ENCODE assay signal across 18 cellular contexts in the genomic region with DNA sequence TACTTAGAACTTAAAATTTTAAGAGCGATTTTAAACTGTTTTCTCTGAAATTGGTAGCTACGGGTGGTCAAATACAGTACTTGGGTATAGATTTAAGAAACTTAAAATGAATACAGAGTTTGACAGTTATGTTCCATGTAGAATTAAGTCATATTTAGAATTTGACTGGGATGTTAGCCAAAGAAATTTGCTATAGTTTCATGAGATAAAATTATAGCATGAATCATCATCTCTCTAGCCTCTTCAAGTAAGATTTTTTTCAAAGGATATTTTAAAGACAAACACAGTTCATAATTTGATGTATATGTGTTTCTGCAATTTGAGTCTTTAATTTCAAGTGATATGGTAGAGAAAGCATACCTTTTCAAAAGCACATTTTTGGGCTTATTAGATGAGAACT. TPM values are rescaled to one million over a fixed set of nuclear protein-coding genes. Genes with fewer than 3 reads are reported as not detected.
DNase-seq lines count a peak whose midpoint lies in the region; ATAC-seq and TF ChIP-seq lines count a peak whose summit lies in the region.
"Had no signal": no experiment of that assay in that cellular context is flagged by ENCODE, and none has a peak within 500 bp of the region (broad histone marks: within the 10 kb centered on the region; RNA-seq: fewer than 3 reads in every experiment).

No MANE protein-coding gene starts in this region.

- H3K4me3 Mint-ChIP-seq in activated T-cell treated with anti-CD3 and anti-CD28 coated beads, Interleukin-2, amount 50 U/mL, for 4 hours, result no peak overlapping the region
- no peak overlapping the region for H3K4me3 Mint-ChIP-seq in chondrocyte (ENCODE audit: unreplicated experiment)
- H3K4me3 Mint-ChIP-seq: CD8-positive, alpha-beta T cell had no signal

- H3K9me3 ChIP-seq in SK-N-MC (ENCODE audit: low read depth, low read length), result no peaks in the 10 kb centered on the region
- H3K9me3 ChIP-seq: BLaER1 treated with 17β-estradiol and CSF1 and Interleukin-3, amounts not matched to agents 10 nM and 100 nM had no signal

- H3K4me1 Mint-ChIP-seq in activated T-cell treated with anti-CD3 and anti-CD28 coated beads, Interleukin-2, amount 50 U/mL, for 4 hours (ENCODE audit: low read depth), result peaks cover 2% of the 10 kb centered on the region
- peaks cover 6% of the 10 kb centered on the region for H3K4me1 Mint-ChIP-seq in chondrocyte (ENCODE audit: low read depth)

- peaks cover 7% of the 10 kb centered on the region for H3K27me3 Mint-ChIP-seq in activated T-cell treated with anti-CD3 and anti-CD28 coated beads, Interleukin-2, amount 50 U/mL, for 4 hours (ENCODE audit: low read depth)
- no peaks in the 10 kb centered on the region for H3K27me3 Mint-ChIP-seq in chondrocyte (ENCODE audit: low read depth)

- no peak for DNase-seq in SK-N-MC (ENCODE audit: low read depth, low spot score)
- DNase-seq in cardiac fibroblast (ENCODE audit: low read depth in 2 of 2), result peak; percentile 47 to 50
- DNase-seq in hepatic stellate cell (ENCODE audit: low spot score), result peak; percentile 31
- DNase-seq in superior temporal gyrus (ENCODE audit: extremely low spot score), result peak; percentile 54
- DNase-seq in activated T-cell treated with anti-CD3 and anti-CD28 coated beads, Interleukin-2, amount 50 U/mL, for 4 hours, result no peak
- DNase-seq in chondrocyte (ENCODE audit: low spot score), result no peak
- no peak for DNase-seq in activated CD4-positive, alpha-beta T cell treated with anti-CD3 and anti-CD28 coated beads, Interleukin-2, amount 50 U/mL, for 1 hour
- DNase-seq: Calu3; CD8-positive, alpha-beta T cell; GF-D8; KG1; NCI-H1417; NCI-H1930; NCI-H345; NCI-H524 treated with DMSO at 0.1 percent for 48 hours; PC-9 had no signal

- H3K9me3 Mint-ChIP-seq in activated T-cell treated with anti-CD3 and anti-CD28 coated beads, Interleukin-2, amount 50 U/mL, for 4 hours, result no peaks in the 10 kb centered on the region
- no peaks in the 10 kb centered on the region for H3K9me3 Mint-ChIP-seq in chondrocyte (ENCODE audit: low read depth)
- H3K9me3 Mint-ChIP-seq: CD8-positive, alpha-beta T cell had no signal

- no peak for ATAC-seq in activated T-cell treated with anti-CD3 and anti-CD28 coated beads, Interleukin-2, amount 50 U/mL, for 4 hours
- ATAC-seq: CD8-positive, alpha-beta T cell; HepG2 had no signal

- H3K36me3 ChIP-seq in SK-N-MC (ENCODE audit: insufficient read depth, low read length), result no peaks in the 10 kb centered on the region
- H3K36me3 ChIP-seq: BLaER1 treated with 17β-estradiol and CSF1 and Interleukin-3, amounts not matched to agents 10 nM and 100 nM had no signal

- H3K36me3 Mint-ChIP-seq in activated T-cell treated with anti-CD3 and anti-CD28 coated beads, Interleukin-2, amount 50 U/mL, for 4 hours (ENCODE audit: insufficient read depth), result no peaks in the 10 kb centered on the region
- no peaks in the 10 kb centered on the region for H3K36me3 Mint-ChIP-seq in chondrocyte (ENCODE audit: low read depth)
- H3K36me3 Mint-ChIP-seq: CD8-positive, alpha-beta T cell had no signal

- H3K27ac ChIP-seq in SK-N-MC, result peak overlapping the region; percentile 50; the same call in 1 of the 2 replicates
- H3K27ac ChIP-seq: BLaER1 treated with 17β-estradiol and CSF1 and Interleukin-3, amounts not matched to agents 10 nM and 100 nM; PC-9 had no signal

- no peak overlapping the region for H3K27ac Mint-ChIP-seq in chondrocyte (ENCODE audit: unreplicated experiment)
- H3K27ac Mint-ChIP-seq: CD8-positive, alpha-beta T cell had no signal

- no peak overlapping the region for H3K9ac ChIP-seq in SK-N-MC (ENCODE audit: insufficient read length)
- H3K9ac ChIP-seq: BLaER1 treated with 17β-estradiol and CSF1 and Interleukin-3, amounts not matched to agents 10 nM and 100 nM had no signal

- H3K4me3 ChIP-seq in SK-N-MC, result no peak overlapping the region
- no peak overlapping the region for H3K4me3 ChIP-seq in cardiac fibroblast (replicated peaks in 1 of 2; ENCODE audit: low read depth in 2 of 2, low read length in 2 of 2)
- H3K4me3 ChIP-seq: BLaER1 treated with 17β-estradiol and CSF1 and Interleukin-3, amounts not matched to agents 10 nM and 100 nM; PC-9 had no signal

- TF ChIP-seq CTCF in cardiac fibroblast (IDR thresholded peaks at IDR 0.05; ENCODE audit: low read depth, low read length), result no peak
- TF ChIP-seq CTCF in chondrocyte (IDR thresholded peaks at IDR 0.05), result no peak

RNA-seq across cellular contexts. Expression of a gene that starts 41.0 kb away (rescaled TPM):
- 10 to 100 TPM; 45.4 to 62.9 (median 52.6) TPM for total RNA-seq in activated T-cell treated with anti-CD3 and anti-CD28 coated beads, Interleukin-2, amount 50 U/mL, for 4 hours
- 56.3 to 62.0 TPM (median 57.5 TPM) in 3 replicates for total RNA-seq in chondrocyte

RNA-seq across cellular contexts. Expression of a gene that starts 41.1 kb away (rescaled TPM):
- total RNA-seq in activated T-cell treated with anti-CD3 and anti-CD28 coated beads, Interleukin-2, amount 50 U/mL, for 4 hours, result 10 to 100 TPM; 71.3 to 75.0 (median 75.0) TPM
- total RNA-seq in chondrocyte, result 49.7 to 69.4 TPM (median 51.9 TPM) in 3 replicates

RNA-seq across cellular contexts. Expression of a gene that starts 46.8 kb away (rescaled TPM):
- 10 to 100 TPM; 37.0 to 40.9 (median 37.7) TPM for total RNA-seq in activated T-cell treated with anti-CD3 and anti-CD28 coated beads, Interleukin-2, amount 50 U/mL, for 4 hours
- 31.2 to 35.4 TPM (median 32.2 TPM) in 3 replicates for total RNA-seq in chondrocyte

Comparison
In these comparisons a context has a peak if more than half of its experiments do, and no peak if none do; other contexts are left out.
1. DNase-seq: peak in cardiac fibroblast (2 of 2), hepatic stellate cell (single experiment) and superior temporal gyrus (single experiment); none in SK-N-MC (single experiment), activated T-cell treated with anti-CD3 and anti-CD28 coated beads, Interleukin-2, amount 50 U/mL, for 4 hours (single experiment), chondrocyte (single experiment) and activated CD4-positive, alpha-beta T cell treated with anti-CD3 and anti-CD28 coated beads, Interleukin-2, amount 50 U/mL, for 1 hour (single experiment).